Comparison of ENCODE assay signal across 8 cellular contexts in genomic region chr14:56491299-56492285, GRCh38.
DNase-seq lines count a peak whose midpoint lies in the region; ATAC-seq lines count a peak whose summit lies in the region.

No MANE protein-coding gene starts in this region.

- H3K4me3 Mint-ChIP-seq in naive B cell, result peak overlapping the region in 1 of 8 donors; percentile 9

- peaks cover 0 to 4% (median 0%) of the 10 kb centered on the region in 3 donors for H3K4me1 Mint-ChIP-seq in naive B cell

- ATAC-seq in HG02870 (IDR thresholded peaks at IDR 0.05; ENCODE audit: unreplicated experiment) (peak; percentile 76), naive B cell (ENCODE audit: low read depth in 2 of 2) (peak; percentile 38 to 48), HG02970 (IDR thresholded peaks at IDR 0.05; ENCODE audit: low FRiP score, unreplicated experiment) (no peak)

- H3K27ac Mint-ChIP-seq in naive B cell, result no peak overlapping the region

- no peak overlapping the region for H3K27ac ChIP-seq in epithelial cell of prostate

- DNase-seq in activated gamma-delta T cell treated with Interleukin-2 at 50 U/mL for 16 hours, result peak; percentile 19
- no peak for DNase-seq in activated gamma-delta T cell (lab: John Stamatoyannopoulos, UW)
- DNase-seq in NCI-H2029 (lab: John Stamatoyannopoulos, UW), result peak; percentile 78
- DNase-seq in UCSD-AML1 (lab: John Stamatoyannopoulos, UW; ENCODE audit: unreplicated experiment), result peak; percentile 16
- peak; percentile 12 for DNase-seq in epithelial cell of prostate (ENCODE audit: low read depth, low spot score)
- DNase-seq in naive B cell, result peak; percentile 3

- H3K36me3 Mint-ChIP-seq in naive B cell, result no peaks in the 10 kb centered on the region

- H3K9me3 Mint-ChIP-seq in naive B cell, result no peaks in the 10 kb centered on the region

- H3K27me3 Mint-ChIP-seq in naive B cell, result peaks cover 0 to 29% (median 2%) of the 10 kb centered on the region in 3 donors
